Comparison of ENCODE assay signal across 1 cellular context in the genomic region with DNA sequence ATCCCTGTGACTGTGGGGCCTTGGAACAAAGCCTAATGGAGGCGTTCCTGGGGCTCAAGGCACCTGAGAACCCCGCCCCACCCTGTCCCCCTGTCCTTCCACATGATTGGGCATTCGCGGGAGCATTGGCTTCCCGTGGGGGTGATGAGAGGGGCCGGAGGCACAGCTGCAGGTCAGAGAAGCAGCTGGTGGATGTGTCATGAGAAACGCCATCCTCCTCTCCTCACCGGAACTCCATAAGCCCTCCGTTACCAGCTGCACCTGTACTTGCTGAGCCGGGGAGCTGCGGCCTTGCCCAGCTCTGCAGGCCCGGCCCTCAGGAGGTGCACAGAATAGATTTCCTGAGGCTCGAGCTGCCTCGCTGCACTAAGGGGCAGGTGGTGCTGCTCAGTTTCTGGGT.
TF ChIP-seq lines count a peak whose summit lies in the region.

No MANE protein-coding gene starts in this region.

TF ChIP-seq in GM23338, 12 proteins besides CTCF, POLR2A, EP300 and RAD21:
- TF ChIP-seq, protein P1, sequence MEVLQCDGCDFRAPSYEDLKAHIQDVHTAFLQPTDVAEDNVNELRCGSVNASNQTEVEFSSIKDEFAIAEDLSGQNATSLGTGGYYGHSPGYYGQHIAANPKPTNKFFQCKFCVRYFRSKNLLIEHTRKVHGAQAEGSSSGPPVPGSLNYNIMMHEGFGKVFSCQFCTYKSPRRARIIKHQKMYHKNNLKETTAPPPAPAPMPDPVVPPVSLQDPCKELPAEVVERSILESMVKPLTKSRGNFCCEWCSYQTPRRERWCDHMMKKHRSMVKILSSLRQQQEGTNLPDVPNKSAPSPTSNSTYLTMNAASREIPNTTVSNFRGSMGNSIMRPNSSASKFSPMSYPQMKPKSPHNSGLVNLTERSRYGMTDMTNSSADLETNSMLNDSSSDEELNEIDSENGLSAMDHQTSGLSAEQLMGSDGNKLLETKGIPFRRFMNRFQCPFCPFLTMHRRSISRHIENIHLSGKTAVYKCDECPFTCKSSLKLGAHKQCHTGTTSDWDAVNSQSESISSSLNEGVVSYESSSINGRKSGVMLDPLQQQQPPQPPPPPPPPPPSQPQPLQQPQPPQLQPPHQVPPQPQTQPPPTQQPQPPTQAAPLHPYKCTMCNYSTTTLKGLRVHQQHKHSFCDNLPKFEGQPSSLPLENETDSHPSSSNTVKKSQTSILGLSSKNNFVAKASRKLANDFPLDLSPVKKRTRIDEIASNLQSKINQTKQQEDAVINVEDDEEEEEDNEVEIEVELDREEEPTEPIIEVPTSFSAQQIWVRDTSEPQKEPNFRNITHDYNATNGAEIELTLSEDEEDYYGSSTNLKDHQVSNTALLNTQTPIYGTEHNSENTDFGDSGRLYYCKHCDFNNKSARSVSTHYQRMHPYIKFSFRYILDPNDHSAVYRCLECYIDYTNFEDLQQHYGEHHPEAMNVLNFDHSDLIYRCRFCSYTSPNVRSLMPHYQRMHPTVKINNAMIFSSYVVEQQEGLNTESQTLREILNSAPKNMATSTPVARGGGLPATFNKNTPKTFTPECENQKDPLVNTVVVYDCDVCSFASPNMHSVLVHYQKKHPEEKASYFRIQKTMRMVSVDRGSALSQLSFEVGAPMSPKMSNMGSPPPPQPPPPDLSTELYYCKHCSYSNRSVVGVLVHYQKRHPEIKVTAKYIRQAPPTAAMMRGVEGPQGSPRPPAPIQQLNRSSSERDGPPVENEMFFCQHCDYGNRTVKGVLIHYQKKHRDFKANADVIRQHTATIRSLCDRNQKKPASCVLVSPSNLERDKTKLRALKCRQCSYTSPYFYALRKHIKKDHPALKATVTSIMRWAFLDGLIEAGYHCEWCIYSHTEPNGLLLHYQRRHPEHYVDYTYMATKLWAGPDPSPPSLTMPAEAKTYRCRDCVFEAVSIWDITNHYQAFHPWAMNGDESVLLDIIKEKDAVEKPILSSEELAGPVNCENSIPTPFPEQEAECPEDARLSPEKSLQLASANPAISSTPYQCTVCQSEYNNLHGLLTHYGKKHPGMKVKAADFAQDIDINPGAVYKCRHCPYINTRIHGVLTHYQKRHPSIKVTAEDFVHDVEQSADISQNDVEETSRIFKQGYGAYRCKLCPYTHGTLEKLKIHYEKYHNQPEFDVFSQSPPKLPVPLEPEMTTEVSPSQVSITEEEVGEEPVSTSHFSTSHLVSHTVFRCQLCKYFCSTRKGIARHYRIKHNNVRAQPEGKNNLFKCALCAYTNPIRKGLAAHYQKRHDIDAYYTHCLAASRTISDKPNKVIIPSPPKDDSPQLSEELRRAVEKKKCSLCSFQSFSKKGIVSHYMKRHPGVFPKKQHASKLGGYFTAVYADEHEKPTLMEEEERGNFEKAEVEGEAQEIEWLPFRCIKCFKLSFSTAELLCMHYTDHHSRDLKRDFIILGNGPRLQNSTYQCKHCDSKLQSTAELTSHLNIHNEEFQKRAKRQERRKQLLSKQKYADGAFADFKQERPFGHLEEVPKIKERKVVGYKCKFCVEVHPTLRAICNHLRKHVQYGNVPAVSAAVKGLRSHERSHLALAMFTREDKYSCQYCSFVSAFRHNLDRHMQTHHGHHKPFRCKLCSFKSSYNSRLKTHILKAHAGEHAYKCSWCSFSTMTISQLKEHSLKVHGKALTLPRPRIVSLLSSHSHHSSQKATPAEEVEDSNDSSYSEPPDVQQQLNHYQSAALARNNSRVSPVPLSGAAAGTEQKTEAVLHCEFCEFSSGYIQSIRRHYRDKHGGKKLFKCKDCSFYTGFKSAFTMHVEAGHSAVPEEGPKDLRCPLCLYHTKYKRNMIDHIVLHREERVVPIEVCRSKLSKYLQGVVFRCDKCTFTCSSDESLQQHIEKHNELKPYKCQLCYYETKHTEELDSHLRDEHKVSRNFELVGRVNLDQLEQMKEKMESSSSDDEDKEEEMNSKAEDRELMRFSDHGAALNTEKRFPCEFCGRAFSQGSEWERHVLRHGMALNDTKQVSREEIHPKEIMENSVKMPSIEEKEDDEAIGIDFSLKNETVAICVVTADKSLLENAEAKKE (CRISPR knock-in tag; IDR thresholded peaks at IDR 0.05), result no peak
- TF ChIP-seq EZH2phosphoT487 (IDR thresholded peaks at IDR 0.05; ENCODE audit: unreplicated experiment) (no peak), NANOG (IDR thresholded peaks at IDR 0.05; ENCODE audit: borderline replicate concordance) (no peak)
